Comparison of ENCODE assay signal across 21 cellular contexts in the genomic region with DNA sequence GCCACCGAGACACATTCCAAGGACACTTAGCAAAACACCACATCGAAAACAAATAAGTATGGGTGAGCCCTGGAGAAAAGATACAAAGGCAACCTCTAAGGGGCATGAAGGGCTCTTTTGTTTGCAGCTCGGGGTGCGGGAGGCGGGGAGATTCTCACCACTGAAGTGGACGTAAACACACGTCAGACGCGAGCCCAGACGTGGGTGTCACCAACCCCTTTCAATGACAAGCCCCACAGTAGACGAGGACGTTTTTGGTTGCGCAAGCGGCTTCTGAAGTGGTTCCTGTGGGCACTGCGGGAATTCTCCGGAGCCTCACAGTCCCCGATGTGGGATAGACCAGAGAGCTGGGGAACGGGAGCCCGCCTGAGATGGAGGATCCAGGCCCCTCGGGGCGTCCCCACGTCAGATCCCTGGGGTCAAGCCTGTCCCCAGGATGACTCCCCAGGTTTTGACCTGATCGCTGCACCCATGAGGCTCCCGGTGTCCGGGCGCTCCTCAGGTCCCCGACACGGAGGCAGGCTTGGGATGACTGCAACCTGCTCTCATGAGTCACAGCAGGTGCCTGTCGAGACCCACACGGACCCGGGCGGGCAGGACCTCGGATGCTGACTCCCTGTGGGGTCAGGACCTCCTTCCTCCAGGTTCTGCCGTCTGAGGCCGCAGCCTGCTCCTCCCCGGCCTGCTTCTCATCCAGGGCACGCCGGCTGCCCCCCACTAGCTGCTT. TPM values are rescaled to one million over a fixed set of nuclear protein-coding genes. Genes with fewer than 3 reads are reported as not detected.
A peak's percentile ranks its signal among the peaks of the same experiment; 100 is the strongest.
DNase-seq lines count a peak whose midpoint lies in the region; ATAC-seq, FAIRE-seq and TF ChIP-seq lines count a peak whose summit lies in the region.
"Had no signal": no experiment of that assay in that cellular context is flagged by ENCODE, and none has a peak within 500 bp of the region (broad histone marks: within the 10 kb centered on the region; RNA-seq: fewer than 3 reads in every experiment).

No MANE protein-coding gene starts in this region.

- no peaks in the 10 kb centered on the region for H3K36me3 ChIP-seq in HepG2 (replicated peaks in 1 of 2; ENCODE audit: control insufficient read depth in 1 of 2, insufficient read depth in 2 of 2, low read length in 2 of 2)
- H3K36me3 ChIP-seq in upper lobe of right lung: no peaks in the 10 kb centered on the region
- H3K36me3 ChIP-seq: Peyer's patch, tibial artery had no signal

- no peaks in the 10 kb centered on the region for H4K20me1 ChIP-seq in HepG2 (ENCODE audit: insufficient read depth, low read length)

- CTCF ChIA-PET in HepG2 (lab: Yijun Ruan, JAX; ENCODE audit: low intra/inter-chr PET ratio, low total read pairs): no interaction called here
- CTCF ChIA-PET in activated CD4-positive, alpha-beta T cell treated with anti-CD3 and anti-CD28 coated beads, Interleukin-2, amount 10 ng/mL, durations not matched to agents 7 days and 5 days (lab: Charles Lee): no interaction called here

- H3K4me1 Mint-ChIP-seq in activated CD4-positive, alpha-beta T cell treated with anti-CD3 and anti-CD28 coated beads, Interleukin-2, amount 10 ng/mL, durations not matched to agents 7 days and 5 days: no peaks in the 10 kb centered on the region
- H3K4me1 Mint-ChIP-seq: activated naive CD8-positive, alpha-beta T cell treated with anti-CD3 and anti-CD28 coated beads, Interleukin-2, amount 50 U/mL, for 24 hours had no signal

- H3K4me2 ChIP-seq in HepG2 (ENCODE audit: low read depth, low read length): peak overlapping the region; percentile 55; the same call in 1 of the 2 replicates

- H3K27me3 ChIP-seq in HepG2 (ENCODE audit: control insufficient read depth in 1 of 2, insufficient read depth in 2 of 2, low read length in 2 of 2) (peaks cover 4 to 31% of the 10 kb centered on the region in 2 experiments; a peak in 4 of 5 replicates), upper lobe of right lung (no peaks in the 10 kb centered on the region)
- H3K27me3 ChIP-seq: Peyer's patch had no signal

- FAIRE-seq in HepG2 (lab: Jason Lieb, UNC): no peak
- FAIRE-seq: endometrium had no signal

- DNase-seq in NCI-H2029 (lab: John Stamatoyannopoulos, UW) (peak; percentile 19), NCI-H2029 treated with DMSO at 0.1 percent for 48 hours (lab: John Stamatoyannopoulos, UW) (no peak), SW480 (ENCODE audit: low spot score) (peak; percentile 91), HepG2 (ENCODE audit: low spot score) (no peak), upper lobe of right lung (peak; percentile 93), cortex of kidney (lab: John Stamatoyannopoulos, UW) (no peak)
- no peak for DNase-seq in activated CD4-positive, alpha-beta T cell treated with anti-CD3 and anti-CD28 coated beads, Interleukin-2, amount 10 ng/mL, durations not matched to agents 7 days and 5 days
- DNase-seq: activated CD8-positive, alpha-beta T cell treated with anti-CD3 and anti-CD28 coated beads for 36 hours; activated naive CD8-positive, alpha-beta T cell treated with anti-CD3 and anti-CD28 coated beads, Interleukin-2, amount 50 U/mL, for 24 hours; CD8-positive, alpha-beta T cell; foreskin fibroblast; Karpas-422; NCI-H146; NCI-H524; Peyer's patch; stimulated activated CD4-positive, alpha-beta T cell treated with anti-CD3 and anti-CD28 coated beads, Interleukin-4, amount 100 ng/mL, for 4 hours; tibial artery had no signal

- in situ Hi-C loops in HepG2 (cut with HindIII; ENCODE audit: extremely low pct_ligation_motif_present, low pct_unique_long_range_greater_than_20kb): no loop called here

- 20% methylated on average over 14 of the region's 38 CpGs for WGBS in HepG2 (ENCODE audit: low lambda C conversion rate)

- peaks cover 18% of the 10 kb centered on the region for H3K27me3 Mint-ChIP-seq in activated CD4-positive, alpha-beta T cell treated with anti-CD3 and anti-CD28 coated beads, Interleukin-2, amount 10 ng/mL, durations not matched to agents 7 days and 5 days

- POLR2A ChIA-PET in HepG2 (lab: Yijun Ruan, JAX): interaction anchor here (1.1 kb wide), 1 partner anchor 50 kb away, joined by 3 read pairs; no protein-coding TSS in a partner anchor
- POLR2A ChIA-PET in activated CD4-positive, alpha-beta T cell treated with anti-CD3 and anti-CD28 coated beads, Interleukin-2, amount 10 ng/mL, durations not matched to agents 7 days and 5 days (lab: Charles Lee): no interaction called here

- TF ChIP-seq POLR2A in HepG2 (IDR thresholded peaks at IDR 0.05; ENCODE audit: insufficient read depth in 1 of 2, low read depth in 2 of 2, low read length in 2 of 2): no peak

- no TSS peak for BruUV-seq in HepG2 (replicated peaks; lab: Mats Ljungman, UMichigan)

- H3K9me3 Mint-ChIP-seq in activated CD4-positive, alpha-beta T cell treated with anti-CD3 and anti-CD28 coated beads, Interleukin-2, amount 10 ng/mL, durations not matched to agents 7 days and 5 days: no peaks in the 10 kb centered on the region
- H3K9me3 Mint-ChIP-seq: activated naive CD8-positive, alpha-beta T cell treated with anti-CD3 and anti-CD28 coated beads, Interleukin-2, amount 50 U/mL, for 24 hours; CD8-positive, alpha-beta T cell had no signal

- TF ChIP-seq CTCF in HepG2 (CRISPR knock-in tag; IDR thresholded peaks at IDR 0.05) (no peak), upper lobe of right lung (IDR thresholded peaks at IDR 0.05) (no peak)

- TF ChIP-seq EP300 in HepG2 (IDR thresholded peaks at IDR 0.05; ENCODE audit: low read depth in 2 of 2, low read length in 2 of 2): no peak
- no peak for TF ChIP-seq EP300 in HepG2 (CRISPR knock-in tag; IDR thresholded peaks at IDR 0.05; ENCODE audit: borderline replicate concordance)

- H3K4me3 Mint-ChIP-seq in activated CD4-positive, alpha-beta T cell treated with anti-CD3 and anti-CD28 coated beads, Interleukin-2, amount 10 ng/mL, durations not matched to agents 7 days and 5 days: no peak overlapping the region
- H3K4me3 Mint-ChIP-seq: activated CD8-positive, alpha-beta T cell treated with anti-CD3 and anti-CD28 coated beads for 36 hours; activated naive CD8-positive, alpha-beta T cell treated with anti-CD3 and anti-CD28 coated beads, Interleukin-2, amount 50 U/mL, for 24 hours; CD8-positive, alpha-beta T cell had no signal

- H3K9ac ChIP-seq in HepG2 (ENCODE audit: insufficient read depth, low read depth, low read length): no peak overlapping the region
- H3K9ac ChIP-seq: parathyroid adenoma had no signal

- intact Hi-C loops in HepG2 (cut with micrococcal nuclease; ENCODE audit: unreplicated experiment): no loop called here
- intact Hi-C loops in upper lobe of right lung (cut with DNase I): no loop called here

- no peak overlapping the region for H2AFZ ChIP-seq in HepG2 (ENCODE audit: low read length)
- H2AFZ ChIP-seq: parathyroid adenoma had no signal

- no peak for TF ChIP-seq RAD21 in HepG2 (CRISPR knock-in tag; IDR thresholded peaks at IDR 0.05)

- H3K4me3 ChIP-seq in HepG2 (replicated peaks in 1 of 3; ENCODE audit: insufficient read depth in 1 of 3, low read depth in 2 of 3, low read length in 3 of 3) (peak overlapping the region in 1 of 3 experiments; percentile 24; a peak in 1 of 6 replicates), upper lobe of right lung (peak overlapping the region; percentile 3)
- H3K4me3 ChIP-seq: Peyer's patch, skin epidermis, tibial artery had no signal

- ATAC-seq in HepG2 (peak; percentile 43), upper lobe of right lung (peak; percentile 91), HG03520 (IDR thresholded peaks at IDR 0.05; ENCODE audit: unreplicated experiment) (no peak)
- ATAC-seq: activated CD8-positive, alpha-beta T cell treated with anti-CD3 and anti-CD28 coated beads for 36 hours; activated naive CD8-positive, alpha-beta T cell treated with anti-CD3 and anti-CD28 coated beads, Interleukin-2, amount 50 U/mL, for 24 hours; CD8-positive, alpha-beta T cell had no signal

- H3K4me1 ChIP-seq in HepG2 (ENCODE audit: insufficient read depth, low read length) (peaks cover 13% of the 10 kb centered on the region), upper lobe of right lung (peaks cover 5% of the 10 kb centered on the region)
- H3K4me1 ChIP-seq: parathyroid adenoma, Peyer's patch, tibial artery had no signal

- H3K27ac ChIP-seq in HepG2 (ENCODE audit: extremely low read length, insufficient read depth, low read length): no peak overlapping the region
- H3K27ac ChIP-seq in upper lobe of right lung: no peak overlapping the region
- H3K27ac ChIP-seq: parathyroid adenoma, Peyer's patch, tibial artery had no signal

- no peaks in the 10 kb centered on the region for H3K36me3 Mint-ChIP-seq in activated CD4-positive, alpha-beta T cell treated with anti-CD3 and anti-CD28 coated beads, Interleukin-2, amount 10 ng/mL, durations not matched to agents 7 days and 5 days (ENCODE audit: low read depth)
- H3K36me3 Mint-ChIP-seq: CD8-positive, alpha-beta T cell had no signal

- H3K79me2 ChIP-seq in HepG2 (ENCODE audit: insufficient read depth, low read length): no peaks in the 10 kb centered on the region
- H3K79me2 ChIP-seq: parathyroid adenoma had no signal

- H3K27ac Mint-ChIP-seq in activated CD4-positive, alpha-beta T cell treated with anti-CD3 and anti-CD28 coated beads, Interleukin-2, amount 10 ng/mL, durations not matched to agents 7 days and 5 days: no peak overlapping the region
- H3K27ac Mint-ChIP-seq: activated CD8-positive, alpha-beta T cell treated with anti-CD3 and anti-CD28 coated beads for 36 hours; activated naive CD8-positive, alpha-beta T cell treated with anti-CD3 and anti-CD28 coated beads, Interleukin-2, amount 50 U/mL, for 24 hours; CD8-positive, alpha-beta T cell had no signal

- no peaks in the 10 kb centered on the region for H3K9me3 ChIP-seq in HepG2 (ENCODE audit: low read length)
- no peaks in the 10 kb centered on the region for H3K9me3 ChIP-seq in upper lobe of right lung
- H3K9me3 ChIP-seq: Peyer's patch had no signal

RNA-seq across cellular contexts. Expression of gene ADGRD1, which starts 20.3 kb away (rescaled TPM):
- total RNA-seq in HepG2 (2016; rRNA removed; fragmentation: Illumina TruSeq; extraction: Trizol) (0.34 and 0.46 TPM in 2 replicates), upper lobe of right lung (113 TPM)
- total RNA-seq in HepG2 (2016; cell fraction: cytosol; rRNA removed; fragmentation: Illumina TruSeq; extraction: Trizol; ENCODE audit: low read depth): 0.26 and 0.30 TPM in 2 replicates
- 0.27 and 0.35 TPM in 2 replicates for total RNA-seq in HepG2 (2016; cell fraction: insoluble cytoplasmic fraction; rRNA removed; fragmentation: Illumina TruSeq; extraction: Trizol)
- 0.28 and 0.38 TPM in 2 replicates for total RNA-seq in HepG2 (2016; cell fraction: membrane; rRNA removed; fragmentation: Illumina TruSeq; extraction: Trizol)
- 0.47 and 0.62 TPM in 2 replicates for total RNA-seq in HepG2 (2016; cell fraction: nucleus; rRNA removed; fragmentation: Illumina TruSeq; extraction: Trizol)
- 12.4 and 25.0 TPM in 2 replicates for polyA plus RNA-seq in HepG2 (2011; rRNA removed)
- 6.9 and 10.2 TPM in 2 replicates for polyA plus RNA-seq in HepG2 (2011; cell fraction: cytosol; rRNA removed)
- polyA plus RNA-seq in HepG2 (2011; cell fraction: nucleus; rRNA removed): 71.2 and 100 TPM in 2 replicates
- 32.9 and 44.4 TPM in 2 replicates for polyA plus RNA-seq in HepG2 (2012)
- polyA plus RNA-seq in HepG2 (2016; cell fraction: cytosol; fragmentation: Illumina TruSeq; extraction: Trizol; ENCODE audit: low read depth): 0.14 TPM in 1 of 2 replicates, not detected in the other
- polyA plus RNA-seq in HepG2 (2016; cell fraction: insoluble cytoplasmic fraction; fragmentation: Illumina TruSeq; extraction: Trizol; ENCODE audit: low read depth): 0.26 and 0.38 TPM in 2 replicates
- 0.05 TPM in 1 of 2 replicates, not detected in the other for polyA plus RNA-seq in HepG2 (2016; cell fraction: membrane; fragmentation: Illumina TruSeq; extraction: Trizol; ENCODE audit: low read depth)
- polyA plus RNA-seq in HepG2 (2016; cell fraction: nucleus; fragmentation: Illumina TruSeq; extraction: Trizol; ENCODE audit: insufficient read depth, low read depth): 0.79 and 1.0 TPM in 2 replicates
- 2.3 and 27.8 TPM in 2 replicates for polyA minus RNA-seq in HepG2 (2011; rRNA and poly(A)+ RNA removed; ENCODE audit: low replicate concordance)
- polyA minus RNA-seq in HepG2 (2011; cell fraction: cytosol; rRNA and poly(A)+ RNA removed): 3.3 and 10.6 TPM in 2 replicates
- 26.3 and 39.8 TPM in 2 replicates for polyA minus RNA-seq in HepG2 (2011; cell fraction: nucleus; rRNA and poly(A)+ RNA removed)
- under 1 TPM in 1 of 2 experiments, not detected in 1; 0.05 TPM for total RNA-seq in activated CD4-positive, alpha-beta T cell treated with anti-CD3 and anti-CD28 coated beads, Interleukin-2, amount 10 ng/mL, durations not matched to agents 7 days and 5 days
- total RNA-seq: CD8-positive, alpha-beta T cell had no signal

Comparison
In these comparisons a context has a peak if more than half of its experiments do, and no peak if none do; other contexts are left out.
1. DNase-seq: peak in NCI-H2029 (single experiment), SW480 (single experiment) and upper lobe of right lung (single experiment); none in NCI-H2029 treated with DMSO at 0.1 percent for 48 hours (single experiment), HepG2 (single experiment), activated CD4-positive, alpha-beta T cell treated with anti-CD3 and anti-CD28 coated beads, Interleukin-2, amount 10 ng/mL, durations not matched to agents 7 days and 5 days (single experiment) and cortex of kidney (single experiment).
2. RNA of gene ADGRD1, which starts 20.3 kb away (total RNA-seq): 113 TPM in upper lobe of right lung (single experiment); 0.26 to 0.62 TPM in HepG2 and 0.05 TPM in activated CD4-positive, alpha-beta T cell treated with anti-CD3 and anti-CD28 coated beads, Interleukin-2, amount 10 ng/mL, durations not matched to agents 7 days and 5 days; every median in the first group is over 10 times any median in the second.